In the genomic region with DNA sequence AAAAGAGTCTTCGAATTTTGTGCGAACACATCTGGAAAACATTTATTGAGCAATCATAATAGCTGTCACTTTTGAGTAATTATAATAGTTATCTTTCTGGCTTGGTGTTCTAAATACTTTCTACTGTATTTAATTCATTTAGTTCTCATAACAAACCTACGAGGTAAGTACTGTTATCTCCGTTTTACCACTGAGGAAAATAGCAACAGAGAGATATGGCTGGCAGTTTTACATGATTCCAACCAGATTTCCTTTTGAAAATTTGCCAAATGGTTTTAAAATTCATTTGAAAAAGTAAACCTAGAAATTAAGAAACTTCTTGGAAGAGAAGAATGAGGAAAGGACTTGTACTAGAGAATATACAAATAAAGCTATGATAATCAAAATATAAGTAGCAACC, we compare ENCODE assay signal across 27 cellular contexts. TPM values are rescaled to one million over a fixed set of nuclear protein-coding genes. Genes with fewer than 3 reads are reported as not detected.
DNase-seq lines count a peak whose midpoint lies in the region; ATAC-seq and TF ChIP-seq lines count a peak whose summit lies in the region.
"Had no signal": no experiment of that assay in that cellular context is flagged by ENCODE, and none has a peak within 500 bp of the region (broad histone marks: within the 10 kb centered on the region; RNA-seq: fewer than 3 reads in every experiment).

No MANE protein-coding gene starts in this region.

- H3K4me3 Mint-ChIP-seq in activated T-cell treated with anti-CD3 and anti-CD28 coated beads, Interleukin-2, amount 50 U/mL, for 72 hours, result peak overlapping the region; percentile 41 to 92
- peak overlapping the region; percentile 87 for H3K4me3 Mint-ChIP-seq in osteocyte (ENCODE audit: unreplicated experiment)
- H3K4me3 Mint-ChIP-seq: activated CD4-positive, alpha-beta memory T cell treated with anti-CD3 and anti-CD28 coated beads for 36 hours had no signal

- POLR2A ChIA-PET in Panc1 (lab: Charles Lee), result no interaction called here

- H3K36me3 ChIP-seq in Panc1 (ENCODE audit: control insufficient read depth, insufficient read depth, low read length) (no peaks in the 10 kb centered on the region), fibroblast of lung (ENCODE audit: control insufficient read depth, insufficient read depth, low read length) (no peaks in the 10 kb centered on the region)
- H3K36me3 ChIP-seq: BE2C, colonic mucosa, tibial nerve had no signal

- ATAC-seq in activated T-cell treated with anti-CD3 and anti-CD28 coated beads, Interleukin-2, amount 50 U/mL, for 72 hours (replicated peaks in 1 of 2), result no peak
- ATAC-seq in Panc1, result no peak
- no peak for ATAC-seq in HG02588 (IDR thresholded peaks at IDR 0.05; ENCODE audit: unreplicated experiment)
- ATAC-seq: stimulated activated naive CD8-positive, alpha-beta T cell treated with anti-CD3 and anti-CD28 coated beads, Interleukin-15, Interleukin-2, amounts not matched to agents 100 U/mL and 50 U/mL, for 24 hours had no signal

- H3K27me3 Mint-ChIP-seq in activated T-cell treated with anti-CD3 and anti-CD28 coated beads, Interleukin-2, amount 50 U/mL, for 72 hours (ENCODE audit: low read depth), result no peaks in the 10 kb centered on the region
- no peaks in the 10 kb centered on the region for H3K27me3 Mint-ChIP-seq in osteocyte (ENCODE audit: unreplicated experiment)
- H3K27me3 Mint-ChIP-seq: activated CD4-positive, alpha-beta memory T cell treated with anti-CD3 and anti-CD28 coated beads for 36 hours had no signal

- H3K79me2 ChIP-seq in fibroblast of lung (ENCODE audit: control insufficient read depth, insufficient read depth, low read length), result no peaks in the 10 kb centered on the region

- in situ Hi-C loops in Panc1 (cut with HindIII; ENCODE audit: low pct_unique_long_range_greater_than_20kb, low sequenced_read_pairs), result no loop called here

- H3K9ac ChIP-seq in fibroblast of lung (ENCODE audit: insufficient read depth, low read length), result no peak overlapping the region

- H3K27ac ChIP-seq in Panc1 (ENCODE audit: low read length) (peak overlapping the region; percentile 98), fibroblast of lung (ENCODE audit: insufficient read depth, low read length) (no peak overlapping the region), substantia nigra (ENCODE audit: low read depth, low read length, poor library complexity, severe bottlenecking) (no peak overlapping the region)
- H3K27ac ChIP-seq: colonic mucosa, PC-9 had no signal

- peaks cover 0 to 3% of the 10 kb centered on the region in 2 donors for H3K9me3 Mint-ChIP-seq in activated T-cell treated with anti-CD3 and anti-CD28 coated beads, Interleukin-2, amount 50 U/mL, for 72 hours
- H3K9me3 Mint-ChIP-seq in osteocyte (ENCODE audit: unreplicated experiment), result peaks cover 5% of the 10 kb centered on the region

- no peak overlapping the region for H3K27ac Mint-ChIP-seq in activated T-cell treated with anti-CD3 and anti-CD28 coated beads, Interleukin-2, amount 50 U/mL, for 72 hours
- H3K27ac Mint-ChIP-seq in osteocyte (ENCODE audit: unreplicated experiment), result no peak overlapping the region
- H3K27ac Mint-ChIP-seq: activated CD4-positive, alpha-beta memory T cell treated with anti-CD3 and anti-CD28 coated beads for 36 hours had no signal

- peaks cover 0 to 3% of the 10 kb centered on the region in 2 donors for H3K36me3 Mint-ChIP-seq in activated T-cell treated with anti-CD3 and anti-CD28 coated beads, Interleukin-2, amount 50 U/mL, for 72 hours (ENCODE audit: insufficient read depth in 2 of 2)
- H3K36me3 Mint-ChIP-seq in osteocyte (ENCODE audit: unreplicated experiment), result peaks cover 4% of the 10 kb centered on the region
- H3K36me3 Mint-ChIP-seq: IgD-negative memory B cell had no signal

- intact Hi-C loops in Panc1 (cut with micrococcal nuclease; ENCODE audit: unreplicated experiment), result no loop called here

- no peaks in the 10 kb centered on the region for H4K20me1 ChIP-seq in fibroblast of lung (ENCODE audit: control insufficient read depth, extremely low read depth, insufficient read depth, low read length)

- CTCF ChIA-PET in Panc1 (lab: Charles Lee), result no interaction called here

- no peak overlapping the region for H2AFZ ChIP-seq in fibroblast of lung (ENCODE audit: low read length)
- H2AFZ ChIP-seq: PC-9 had no signal

- no peaks in the 10 kb centered on the region for H3K27me3 ChIP-seq in Panc1 (ENCODE audit: control insufficient read depth, insufficient read depth, low read length)
- no peaks in the 10 kb centered on the region for H3K27me3 ChIP-seq in fibroblast of lung (ENCODE audit: control insufficient read depth, insufficient read depth, low read length)
- H3K27me3 ChIP-seq: colonic mucosa, tibial nerve had no signal

- H3K4me1 Mint-ChIP-seq in activated T-cell treated with anti-CD3 and anti-CD28 coated beads, Interleukin-2, amount 50 U/mL, for 72 hours (ENCODE audit: low read depth), result peaks cover 18% of the 10 kb centered on the region
- peaks cover 13% of the 10 kb centered on the region for H3K4me1 Mint-ChIP-seq in osteocyte (ENCODE audit: unreplicated experiment)

- H3K4me1 ChIP-seq in Panc1 (ENCODE audit: control insufficient read depth, insufficient read depth, low read length) (peaks cover 25% of the 10 kb centered on the region; the same call in 1 of the 2 replicates), fibroblast of lung (ENCODE audit: control insufficient read depth, extremely low read depth, insufficient read depth, low read length) (peaks cover 2% of the 10 kb centered on the region)
- H3K4me1 ChIP-seq: BE2C had no signal

- H3K9me3 ChIP-seq in Panc1 (ENCODE audit: control insufficient read depth, insufficient read depth, low read depth, low read length), result no peaks in the 10 kb centered on the region
- H3K9me3 ChIP-seq in fibroblast of lung (ENCODE audit: control insufficient read depth, insufficient read depth, low read depth, low read length), result no peaks in the 10 kb centered on the region
- H3K9me3 ChIP-seq: BE2C, colonic mucosa had no signal

- no peak overlapping the region for H3K4me2 ChIP-seq in fibroblast of lung (ENCODE audit: extremely low read depth, insufficient read depth, low read length)

- H3K4me3 ChIP-seq in Panc1 (ENCODE audit: low read depth in 2 of 2, low read length in 2 of 2) (peak overlapping the region; percentile 62 to 70; a peak in 3 of 4 replicates), fibroblast of lung (replicated peaks in 1 of 4; ENCODE audit: control extremely low read depth in 1 of 4, insufficient read depth in 1 of 4, low read depth in 3 of 4, low read length in 4 of 4) (no peak overlapping the region)
- H3K4me3 ChIP-seq: colonic mucosa had no signal

- no peak for TF ChIP-seq CTCF in Panc1 (IDR thresholded peaks at IDR 0.05)
- TF ChIP-seq CTCF in fibroblast of lung (conservative IDR thresholded peaks at IDR 0.05 in 1 of 2, IDR thresholded peaks at IDR 0.05 in 1 of 2; ENCODE audit: low read depth in 1 of 2, low read length in 2 of 2), result no peak
- no peak for TF ChIP-seq CTCF in osteocyte (IDR thresholded peaks at IDR 0.05)

- no peak for DNase-seq in activated T-cell treated with anti-CD3 and anti-CD28 coated beads, Interleukin-2, amount 50 U/mL, for 72 hours
- DNase-seq in activated T-cell treated with anti-CD3 and anti-CD28 coated beads, Interleukin-2, amount 50 U/mL, for 48 hours, result no peak
- DNase-seq in Panc1 (ENCODE audit: low read depth, low spot score) (no peak), fibroblast of lung (ENCODE audit: low read depth in 2 of 2) (peak; percentile 28 to 46), osteocyte (ENCODE audit: extremely low spot score, unreplicated experiment) (no peak), DMS 273 (lab: John Stamatoyannopoulos, UW; ENCODE audit: unreplicated experiment) (no peak), substantia nigra (lab: John Stamatoyannopoulos, UW) (no peak)
- DNase-seq: activated CD4-positive, alpha-beta memory T cell treated with anti-CD3 and anti-CD28 coated beads for 36 hours; activated CD8-positive, alpha-beta memory T cell treated with anti-CD3 and anti-CD28 coated beads, Interleukin-2, amount 50 U/mL, for 48 hours; activated gamma-delta T cell; amniotic stem cell; BE2C; colonic mucosa; DMS79 treated with DMSO at 0.1 percent for 48 hours; effector CD8-positive, alpha-beta T cell; GF-D8; H7; NCI-H1105 treated with DMSO at 0.1 percent for 48 hours; NCI-H1930; NCI-H526; NK-92 treated with Interleukin-12 subunit alpha and Interleukin-12 subunit beta, amount 100 ng/mL, for 24 hours; PC-9; Right ventricle myocardium superior; stimulated activated naive CD8-positive, alpha-beta T cell treated with anti-CD3 and anti-CD28 coated beads, Interleukin-15, Interleukin-2, amounts not matched to agents 100 U/mL and 50 U/mL, for 24 hours had no signal

- BruUV-seq in Panc1 (replicated peaks; lab: Mats Ljungman, UMichigan), result TSS peak; percentile 84

RNA-seq across cellular contexts. Expression of a gene that starts 37.3 kb away (rescaled TPM):
- 10 to 100 TPM; 35.6 to 37.5 TPM for total RNA-seq in activated T-cell treated with anti-CD3 and anti-CD28 coated beads, Interleukin-2, amount 50 U/mL, for 72 hours
- 43.6 TPM for total RNA-seq in Panc1 (2021; ENCODE audit: unreplicated experiment)
- 9.0 TPM for polyA plus RNA-seq in Panc1 (2012; ENCODE audit: insufficient read length)
- total RNA-seq in fibroblast of lung, result 31.6 and 33.7 TPM in 2 replicates
- polyA plus RNA-seq in fibroblast of lung, result 6.1 and 6.5 TPM in 2 replicates
- polyA plus RNA-seq in fibroblast of lung (2012), result 4.9 and 6.1 TPM in 2 replicates
- 12.9 and 29.0 TPM in 2 replicates for polyA minus RNA-seq in fibroblast of lung (ENCODE audit: low replicate concordance)
- total RNA-seq in osteocyte, result 47.2 and 50.1 TPM in 2 replicates

Comparison
In these comparisons a context has a peak if more than half of its experiments do, and no peak if none do; other contexts are left out.
1. DNase-seq: peak in fibroblast of lung (2 of 2); none in activated T-cell treated with anti-CD3 and anti-CD28 coated beads, Interleukin-2, amount 50 U/mL, for 72 hours (0 of 2), activated T-cell treated with anti-CD3 and anti-CD28 coated beads, Interleukin-2, amount 50 U/mL, for 48 hours (0 of 2), Panc1 (single experiment), osteocyte (single experiment), DMS 273 (single experiment) and substantia nigra (0 of 49).
2. H3K4me3 ChIP-seq: peak in Panc1 (2 of 2); none in fibroblast of lung (0 of 4).